2 cellular contexts compared by ENCODE assay signal in the genomic region with DNA sequence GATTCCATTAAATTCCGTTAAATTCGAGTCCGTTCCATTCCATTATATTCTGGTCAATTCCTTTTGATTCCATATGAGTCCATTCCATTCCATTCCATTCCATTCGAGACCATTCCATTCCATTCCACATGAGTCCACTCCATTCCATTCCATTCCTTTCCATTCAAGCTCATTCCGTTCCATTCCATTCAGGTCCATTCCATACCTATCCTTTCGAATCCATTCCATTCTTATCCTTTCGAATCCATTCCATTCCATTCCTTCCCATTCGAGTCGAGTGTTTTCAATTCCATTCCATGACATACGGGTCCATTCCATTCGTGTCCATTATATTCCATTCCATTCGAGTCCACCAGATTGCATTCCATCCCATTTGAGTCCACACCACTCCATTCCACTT.
A peak's percentile ranks its signal among the peaks of the same experiment; 100 is the strongest.
TF ChIP-seq lines count a peak whose summit lies in the region.

No MANE protein-coding gene starts in this region.

TF ChIP-seq in GM23338, 12 proteins besides CTCF, POLR2A, EP300 and RAD21 (continued from another document and continues in another):
- TF ChIP-seq JUNB (IDR thresholded peaks at IDR 0.05; ENCODE audit: unreplicated experiment), result no peak
- no peak for TF ChIP-seq POLR2AphosphoS5 (IDR thresholded peaks at IDR 0.05; ENCODE audit: low read depth)
- TF ChIP-seq ZNF114 (CRISPR knock-in tag; IDR thresholded peaks at IDR 0.05), result no peak
- no peak for TF ChIP-seq ZNF331 (CRISPR knock-in tag; IDR thresholded peaks at IDR 0.05; ENCODE audit: low read depth)
- no peak for TF ChIP-seq NANOG (IDR thresholded peaks at IDR 0.05; ENCODE audit: borderline replicate concordance)
- TF ChIP-seq, protein P1, sequence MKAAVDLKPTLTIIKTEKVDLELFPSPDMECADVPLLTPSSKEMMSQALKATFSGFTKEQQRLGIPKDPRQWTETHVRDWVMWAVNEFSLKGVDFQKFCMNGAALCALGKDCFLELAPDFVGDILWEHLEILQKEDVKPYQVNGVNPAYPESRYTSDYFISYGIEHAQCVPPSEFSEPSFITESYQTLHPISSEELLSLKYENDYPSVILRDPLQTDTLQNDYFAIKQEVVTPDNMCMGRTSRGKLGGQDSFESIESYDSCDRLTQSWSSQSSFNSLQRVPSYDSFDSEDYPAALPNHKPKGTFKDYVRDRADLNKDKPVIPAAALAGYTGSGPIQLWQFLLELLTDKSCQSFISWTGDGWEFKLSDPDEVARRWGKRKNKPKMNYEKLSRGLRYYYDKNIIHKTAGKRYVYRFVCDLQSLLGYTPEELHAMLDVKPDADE (IDR thresholded peaks at IDR 0.05), result no peak
- no peak for TF ChIP-seq CREB1 (CRISPR knock-in tag; IDR thresholded peaks at IDR 0.05; ENCODE audit: low read depth)
- TF ChIP-seq, protein P2, sequence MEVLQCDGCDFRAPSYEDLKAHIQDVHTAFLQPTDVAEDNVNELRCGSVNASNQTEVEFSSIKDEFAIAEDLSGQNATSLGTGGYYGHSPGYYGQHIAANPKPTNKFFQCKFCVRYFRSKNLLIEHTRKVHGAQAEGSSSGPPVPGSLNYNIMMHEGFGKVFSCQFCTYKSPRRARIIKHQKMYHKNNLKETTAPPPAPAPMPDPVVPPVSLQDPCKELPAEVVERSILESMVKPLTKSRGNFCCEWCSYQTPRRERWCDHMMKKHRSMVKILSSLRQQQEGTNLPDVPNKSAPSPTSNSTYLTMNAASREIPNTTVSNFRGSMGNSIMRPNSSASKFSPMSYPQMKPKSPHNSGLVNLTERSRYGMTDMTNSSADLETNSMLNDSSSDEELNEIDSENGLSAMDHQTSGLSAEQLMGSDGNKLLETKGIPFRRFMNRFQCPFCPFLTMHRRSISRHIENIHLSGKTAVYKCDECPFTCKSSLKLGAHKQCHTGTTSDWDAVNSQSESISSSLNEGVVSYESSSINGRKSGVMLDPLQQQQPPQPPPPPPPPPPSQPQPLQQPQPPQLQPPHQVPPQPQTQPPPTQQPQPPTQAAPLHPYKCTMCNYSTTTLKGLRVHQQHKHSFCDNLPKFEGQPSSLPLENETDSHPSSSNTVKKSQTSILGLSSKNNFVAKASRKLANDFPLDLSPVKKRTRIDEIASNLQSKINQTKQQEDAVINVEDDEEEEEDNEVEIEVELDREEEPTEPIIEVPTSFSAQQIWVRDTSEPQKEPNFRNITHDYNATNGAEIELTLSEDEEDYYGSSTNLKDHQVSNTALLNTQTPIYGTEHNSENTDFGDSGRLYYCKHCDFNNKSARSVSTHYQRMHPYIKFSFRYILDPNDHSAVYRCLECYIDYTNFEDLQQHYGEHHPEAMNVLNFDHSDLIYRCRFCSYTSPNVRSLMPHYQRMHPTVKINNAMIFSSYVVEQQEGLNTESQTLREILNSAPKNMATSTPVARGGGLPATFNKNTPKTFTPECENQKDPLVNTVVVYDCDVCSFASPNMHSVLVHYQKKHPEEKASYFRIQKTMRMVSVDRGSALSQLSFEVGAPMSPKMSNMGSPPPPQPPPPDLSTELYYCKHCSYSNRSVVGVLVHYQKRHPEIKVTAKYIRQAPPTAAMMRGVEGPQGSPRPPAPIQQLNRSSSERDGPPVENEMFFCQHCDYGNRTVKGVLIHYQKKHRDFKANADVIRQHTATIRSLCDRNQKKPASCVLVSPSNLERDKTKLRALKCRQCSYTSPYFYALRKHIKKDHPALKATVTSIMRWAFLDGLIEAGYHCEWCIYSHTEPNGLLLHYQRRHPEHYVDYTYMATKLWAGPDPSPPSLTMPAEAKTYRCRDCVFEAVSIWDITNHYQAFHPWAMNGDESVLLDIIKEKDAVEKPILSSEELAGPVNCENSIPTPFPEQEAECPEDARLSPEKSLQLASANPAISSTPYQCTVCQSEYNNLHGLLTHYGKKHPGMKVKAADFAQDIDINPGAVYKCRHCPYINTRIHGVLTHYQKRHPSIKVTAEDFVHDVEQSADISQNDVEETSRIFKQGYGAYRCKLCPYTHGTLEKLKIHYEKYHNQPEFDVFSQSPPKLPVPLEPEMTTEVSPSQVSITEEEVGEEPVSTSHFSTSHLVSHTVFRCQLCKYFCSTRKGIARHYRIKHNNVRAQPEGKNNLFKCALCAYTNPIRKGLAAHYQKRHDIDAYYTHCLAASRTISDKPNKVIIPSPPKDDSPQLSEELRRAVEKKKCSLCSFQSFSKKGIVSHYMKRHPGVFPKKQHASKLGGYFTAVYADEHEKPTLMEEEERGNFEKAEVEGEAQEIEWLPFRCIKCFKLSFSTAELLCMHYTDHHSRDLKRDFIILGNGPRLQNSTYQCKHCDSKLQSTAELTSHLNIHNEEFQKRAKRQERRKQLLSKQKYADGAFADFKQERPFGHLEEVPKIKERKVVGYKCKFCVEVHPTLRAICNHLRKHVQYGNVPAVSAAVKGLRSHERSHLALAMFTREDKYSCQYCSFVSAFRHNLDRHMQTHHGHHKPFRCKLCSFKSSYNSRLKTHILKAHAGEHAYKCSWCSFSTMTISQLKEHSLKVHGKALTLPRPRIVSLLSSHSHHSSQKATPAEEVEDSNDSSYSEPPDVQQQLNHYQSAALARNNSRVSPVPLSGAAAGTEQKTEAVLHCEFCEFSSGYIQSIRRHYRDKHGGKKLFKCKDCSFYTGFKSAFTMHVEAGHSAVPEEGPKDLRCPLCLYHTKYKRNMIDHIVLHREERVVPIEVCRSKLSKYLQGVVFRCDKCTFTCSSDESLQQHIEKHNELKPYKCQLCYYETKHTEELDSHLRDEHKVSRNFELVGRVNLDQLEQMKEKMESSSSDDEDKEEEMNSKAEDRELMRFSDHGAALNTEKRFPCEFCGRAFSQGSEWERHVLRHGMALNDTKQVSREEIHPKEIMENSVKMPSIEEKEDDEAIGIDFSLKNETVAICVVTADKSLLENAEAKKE (CRISPR knock-in tag; IDR thresholded peaks at IDR 0.05), result no peak
- TF ChIP-seq STAT1 (IDR thresholded peaks at IDR 0.05; ENCODE audit: unreplicated experiment), result no peak
- no peak for TF ChIP-seq EZH2 (IDR thresholded peaks at IDR 0.05; ENCODE audit: low read depth, unreplicated experiment)

TF ChIP-seq in GM12878, 131 proteins besides CTCF, POLR2A, EP300 and RAD21 (continued from another document):
- TF ChIP-seq, protein P3, sequence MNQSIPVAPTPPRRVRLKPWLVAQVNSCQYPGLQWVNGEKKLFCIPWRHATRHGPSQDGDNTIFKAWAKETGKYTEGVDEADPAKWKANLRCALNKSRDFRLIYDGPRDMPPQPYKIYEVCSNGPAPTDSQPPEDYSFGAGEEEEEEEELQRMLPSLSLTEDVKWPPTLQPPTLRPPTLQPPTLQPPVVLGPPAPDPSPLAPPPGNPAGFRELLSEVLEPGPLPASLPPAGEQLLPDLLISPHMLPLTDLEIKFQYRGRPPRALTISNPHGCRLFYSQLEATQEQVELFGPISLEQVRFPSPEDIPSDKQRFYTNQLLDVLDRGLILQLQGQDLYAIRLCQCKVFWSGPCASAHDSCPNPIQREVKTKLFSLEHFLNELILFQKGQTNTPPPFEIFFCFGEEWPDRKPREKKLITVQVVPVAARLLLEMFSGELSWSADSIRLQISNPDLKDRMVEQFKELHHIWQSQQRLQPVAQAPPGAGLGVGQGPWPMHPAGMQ (IDR thresholded peaks at IDR 0.05; ENCODE audit: borderline replicate concordance), result peak; percentile 16; the same call in 1 of the 2 replicates
